Comparison of ENCODE assay signal across 8 cellular contexts in the genomic region with DNA sequence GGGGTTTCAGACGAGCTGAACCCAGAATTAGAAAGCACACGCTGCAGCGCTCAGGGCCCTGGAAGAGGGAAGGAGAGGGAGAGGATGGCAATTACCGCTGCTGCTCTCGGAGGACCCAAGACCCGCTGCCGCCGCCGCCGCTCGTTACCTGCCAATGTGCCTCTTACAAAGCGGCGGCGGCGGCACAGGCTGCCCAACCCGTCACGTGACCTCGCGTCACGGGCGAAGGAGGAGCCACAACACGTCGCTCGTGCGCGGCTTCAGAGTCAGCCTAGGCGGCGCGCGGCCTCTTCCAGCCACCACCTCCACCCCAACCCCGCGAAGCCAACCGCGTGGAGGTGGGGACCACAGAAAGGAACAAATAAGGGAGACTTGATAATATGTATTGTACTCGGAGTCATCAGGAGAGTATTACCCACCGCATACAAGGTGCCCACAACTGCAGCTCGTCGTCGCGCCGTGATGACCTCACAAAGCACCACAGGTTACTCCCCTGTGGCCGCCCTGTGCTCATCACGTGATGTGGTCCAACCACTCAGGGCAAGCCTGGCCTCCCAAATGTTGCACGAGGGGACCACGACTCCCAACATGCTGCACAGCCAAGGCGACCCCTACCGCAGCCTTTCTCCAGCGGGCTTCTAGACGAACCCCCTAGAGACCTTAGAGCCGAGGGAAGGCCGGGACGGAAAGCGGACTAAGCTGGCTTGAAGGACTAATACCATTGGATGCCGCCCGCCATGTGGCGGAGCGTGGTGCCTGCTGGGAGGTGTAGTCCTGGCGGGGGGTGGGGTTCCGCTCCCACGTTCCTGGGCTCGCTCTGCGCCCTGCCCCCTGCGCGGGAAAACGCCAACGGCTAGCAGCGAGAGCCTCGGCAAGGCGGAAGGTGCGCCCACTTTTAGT. TPM values are rescaled to one million over a fixed set of nuclear protein-coding genes. Genes with fewer than 3 reads are reported as not detected.
A peak's percentile ranks its signal among the peaks of the same experiment; 100 is the strongest.
DNase-seq lines count a peak whose midpoint lies in the region; ATAC-seq and TF ChIP-seq lines count a peak whose summit lies in the region.

A gene with protein sequence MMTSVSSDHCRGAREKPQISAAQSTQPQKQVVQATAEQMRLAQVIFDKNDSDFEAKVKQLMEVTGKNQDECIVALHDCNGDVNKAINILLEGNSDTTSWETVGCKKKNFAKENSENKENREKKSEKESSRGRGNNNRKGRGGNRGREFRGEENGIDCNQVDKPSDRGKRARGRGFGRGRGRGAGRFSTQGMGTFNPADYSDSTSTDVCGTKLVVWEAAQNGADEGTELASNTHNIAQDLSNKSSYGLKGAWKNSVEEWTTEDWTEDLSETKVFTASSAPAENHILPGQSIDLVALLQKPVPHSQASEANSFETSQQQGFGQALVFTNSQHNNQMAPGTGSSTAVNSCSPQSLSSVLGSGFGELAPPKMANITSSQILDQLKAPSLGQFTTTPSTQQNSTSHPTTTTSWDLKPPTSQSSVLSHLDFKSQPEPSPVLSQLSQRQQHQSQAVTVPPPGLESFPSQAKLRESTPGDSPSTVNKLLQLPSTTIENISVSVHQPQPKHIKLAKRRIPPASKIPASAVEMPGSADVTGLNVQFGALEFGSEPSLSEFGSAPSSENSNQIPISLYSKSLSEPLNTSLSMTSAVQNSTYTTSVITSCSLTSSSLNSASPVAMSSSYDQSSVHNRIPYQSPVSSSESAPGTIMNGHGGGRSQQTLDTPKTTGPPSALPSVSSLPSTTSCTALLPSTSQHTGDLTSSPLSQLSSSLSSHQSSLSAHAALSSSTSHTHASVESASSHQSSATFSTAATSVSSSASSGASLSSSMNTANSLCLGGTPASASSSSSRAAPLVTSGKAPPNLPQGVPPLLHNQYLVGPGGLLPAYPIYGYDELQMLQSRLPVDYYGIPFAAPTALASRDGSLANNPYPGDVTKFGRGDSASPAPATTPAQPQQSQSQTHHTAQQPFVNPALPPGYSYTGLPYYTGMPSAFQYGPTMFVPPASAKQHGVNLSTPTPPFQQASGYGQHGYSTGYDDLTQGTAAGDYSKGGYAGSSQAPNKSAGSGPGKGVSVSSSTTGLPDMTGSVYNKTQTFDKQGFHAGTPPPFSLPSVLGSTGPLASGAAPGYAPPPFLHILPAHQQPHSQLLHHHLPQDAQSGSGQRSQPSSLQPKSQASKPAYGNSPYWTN (minus strand): TSS at position 158 of the 900 bp plus-strand sequence. CDS start 31,739 bp downstream, outside the sequence.

- H3K4me1 ChIP-seq in SK-N-SH (ENCODE audit: control insufficient read depth in 1 of 2, insufficient read depth in 2 of 2, low read depth in 1 of 2, low read length in 1 of 2): peaks cover 11% of the 10 kb centered on the region in 2 experiments; a peak in 2 of 4 replicates
- H3K4me1 ChIP-seq in testis: peaks cover 20% of the 10 kb centered on the region

- H3K27ac ChIP-seq in SK-N-SH (ENCODE audit: low read depth in 2 of 2, low read length in 1 of 2): peak within 1 kb of the TSS; percentile 95 to 96
- peak within 1 kb of the TSS; percentile 97 for H3K27ac ChIP-seq in testis

- no peaks in the 10 kb centered on the region for H3K36me3 Mint-ChIP-seq in activated naive CD4-positive, alpha-beta T cell treated with anti-CD3 and anti-CD28 coated beads, Interleukin-2, amount 50 U/mL, for 24 hours

- peaks cover 22% of the 10 kb centered on the region; the same call in 1 of the 2 replicates for H4K20me1 ChIP-seq in SK-N-SH (ENCODE audit: insufficient read depth)

- peaks cover 4% of the 10 kb centered on the region for H3F3A ChIP-seq in SK-N-SH (replicated peaks; ENCODE audit: insufficient read depth)

- DNase-seq in GM06990 (ENCODE audit: extremely low read depth, insufficient read length): peak; percentile 98
- DNase-seq in NCI-H1048 (lab: John Stamatoyannopoulos, UW): peak; percentile 91
- DNase-seq in SK-N-SH: peak; percentile 95
- DNase-seq in glomerular endothelial cell (ENCODE audit: extremely low read depth, low read depth, low spot score): peak; percentile 87
- DNase-seq in omental fat pad (ENCODE audit: low spot score): peak; percentile 99
- DNase-seq in testis: peak; percentile 99

- TF ChIP-seq POLR2A in testis (IDR thresholded peaks at IDR 0.05): peak; percentile 61

- peaks cover 19% of the 10 kb centered on the region for H3K4me1 Mint-ChIP-seq in activated naive CD4-positive, alpha-beta T cell treated with anti-CD3 and anti-CD28 coated beads, Interleukin-2, amount 50 U/mL, for 24 hours

- WGBS in SK-N-SH (ENCODE audit: low lambda C conversion rate): under 1% methylated on average over 22 of the region's 70 CpGs
- 0% methylated on average over 43 to 70 of the region's 70 CpGs for WGBS in testis, 2 donors

- peak within 1 kb of the TSS; percentile 95 for H3K4me3 Mint-ChIP-seq in activated naive CD4-positive, alpha-beta T cell treated with anti-CD3 and anti-CD28 coated beads, Interleukin-2, amount 50 U/mL, for 24 hours

- H3K9me3 ChIP-seq in SK-N-SH (no peaks in the 10 kb centered on the region), testis (no peaks in the 10 kb centered on the region)

- POLR2A ChIA-PET in SK-N-SH (lab: Yijun Ruan, JAX): interaction anchor here (0.9 to 2.7 kb wide), 6 partner anchors 16 to 85 kb away, joined by 3 to 8 read pairs (median 5); no protein-coding TSS in a partner anchor

- H3K36me3 ChIP-seq in GM06990 (ENCODE audit: control insufficient read depth, insufficient read depth, low read length) (no peaks in the 10 kb centered on the region), SK-N-SH (replicated peaks in 1 of 2; ENCODE audit: control insufficient read depth in 1 of 2, insufficient read depth in 2 of 2, low read length in 1 of 2) (peaks cover 0 to 7% of the 10 kb centered on the region in 2 experiments), testis (ENCODE audit: low read depth, missing control alignments) (no peaks in the 10 kb centered on the region)

- H3K79me2 ChIP-seq in SK-N-SH (ENCODE audit: insufficient read depth): peaks cover 47% of the 10 kb centered on the region

- ATAC-seq in HG02571 (IDR thresholded peaks at IDR 0.05; ENCODE audit: unreplicated experiment): peak; percentile 73
- ATAC-seq in omental fat pad (ENCODE audit: low FRiP score): peak; percentile 97

- peak within 1 kb of the TSS; percentile 96 for H3K4me2 ChIP-seq in SK-N-SH

- no peaks in the 10 kb centered on the region for H3K27me3 ChIP-seq in GM06990 (replicated peaks; ENCODE audit: control insufficient read depth, insufficient read depth, low read length)
- H3K27me3 ChIP-seq in SK-N-SH (ENCODE audit: insufficient read depth): no peaks in the 10 kb centered on the region
- H3K27me3 ChIP-seq in testis: no peaks in the 10 kb centered on the region

- H3K9me2 ChIP-seq in SK-N-SH: no peaks in the 10 kb centered on the region

- peak within 1 kb of the TSS; percentile 81 for H3K4me3 ChIP-seq in GM06990 (replicated peaks; ENCODE audit: low read depth, low read length)
- H3K4me3 ChIP-seq in SK-N-SH (ENCODE audit: low read depth in 2 of 2, low read length in 1 of 2): peak within 1 kb of the TSS; percentile 78 to 99
- peak within 1 kb of the TSS; percentile 89 to 95 for H3K4me3 ChIP-seq in testis

- H3K9ac ChIP-seq in SK-N-SH: peak within 1 kb of the TSS; percentile 94

- peak within 1 kb of the TSS; percentile 99 for H3K27ac Mint-ChIP-seq in activated naive CD4-positive, alpha-beta T cell treated with anti-CD3 and anti-CD28 coated beads, Interleukin-2, amount 50 U/mL, for 24 hours

- CTCF ChIA-PET in SK-N-SH (lab: Yijun Ruan, JAX): interaction anchor here (0.9 to 1.8 kb wide), 5 partner anchors 16 to 203 kb away, joined by 3 to 4 read pairs (median 4); no protein-coding TSS in a partner anchor

- no peaks in the 10 kb centered on the region for H3K27me3 Mint-ChIP-seq in activated naive CD4-positive, alpha-beta T cell treated with anti-CD3 and anti-CD28 coated beads, Interleukin-2, amount 50 U/mL, for 24 hours

- TF ChIP-seq RAD21 in SK-N-SH (IDR thresholded peaks at IDR 0.05; ENCODE audit: low read length): no peak

- intact Hi-C loops in testis (cut with DNase I; ENCODE audit: low total_unique reads): no loop called here

- TF ChIP-seq CTCF in GM06990 (IDR thresholded peaks at IDR 0.05; ENCODE audit: insufficient read depth, low read length, poor library complexity, severe bottlenecking): no peak
- TF ChIP-seq CTCF in SK-N-SH (IDR thresholded peaks at IDR 0.05): 0 out of 2 replicates have a peak, but pooled peaks have one; percentile 11
- TF ChIP-seq CTCF in omental fat pad (IDR thresholded peaks at IDR 0.05): no peak
- peak in 2 of 3 experiments; percentile 2 to 12 for TF ChIP-seq CTCF in testis (IDR thresholded peaks at IDR 0.05)

- peak within 1 kb of the TSS; percentile 97 for H2AFZ ChIP-seq in SK-N-SH (ENCODE audit: low read depth)

- H3K9me3 Mint-ChIP-seq in activated naive CD4-positive, alpha-beta T cell treated with anti-CD3 and anti-CD28 coated beads, Interleukin-2, amount 50 U/mL, for 24 hours: no peaks in the 10 kb centered on the region

- TF ChIP-seq EP300 in SK-N-SH (IDR thresholded peaks at IDR 0.05; ENCODE audit: borderline replicate concordance in 1 of 2, low read depth in 1 of 2, low read length in 1 of 2): no peak

TF ChIP-seq in SK-N-SH, 30 proteins besides CTCF, POLR2A, EP300 and RAD21 (continues in another document):
- TF ChIP-seq POLR2AphosphoS5 (IDR thresholded peaks at IDR 0.05; ENCODE audit: low read depth, low read length) (peak; percentile 98), TEAD4 (IDR thresholded peaks at IDR 0.05; ENCODE audit: borderline replicate concordance, insufficient read depth) (no peak), NFIC (IDR thresholded peaks at IDR 0.05; ENCODE audit: borderline replicate concordance) (no peak), RCOR1 (IDR thresholded peaks at IDR 0.05; ENCODE audit: low read length) (0 out of 2 replicates have a peak, but pooled peaks have one; percentile 7), NRF1 (IDR thresholded peaks at IDR 0.05; ENCODE audit: low read depth, low read length) (peak; percentile 48; the same call in 1 of the 2 replicates), FOSL2 (IDR thresholded peaks at IDR 0.05; ENCODE audit: borderline replicate concordance, low read depth) (no peak), SMC3 (IDR thresholded peaks at IDR 0.05; ENCODE audit: low read depth, low read length) (no peak), RFX5 (IDR thresholded peaks at IDR 0.05; ENCODE audit: low read length) (no peak), JUND (IDR thresholded peaks at IDR 0.05) (no peak)

RNA-seq across cellular contexts. Expression of the gene that starts here (rescaled TPM):
- polyA plus RNA-seq in SK-N-SH (2012; rRNA removed) (12.8 and 15.8 TPM in 2 replicates), testis (ENCODE audit: insufficient read depth, low read depth, low replicate concordance) (94.2 TPM)
- 7.5 and 10.1 TPM in 2 replicates for polyA plus RNA-seq in SK-N-SH (2012; cell fraction: cytosol; rRNA removed)
- polyA plus RNA-seq in SK-N-SH (2012; cell fraction: nucleus; rRNA removed): 29.3 and 33.1 TPM in 2 replicates
- total RNA-seq in glomerular endothelial cell (31.6 and 35.2 TPM in 2 replicates), omental fat pad (10 to 100 TPM; 16.1 to 27.6 (median 20.9) TPM), testis (10 to 100 TPM; 72.1 to 78.5 TPM)

Comparison
In these comparisons a context has a peak if more than half of its experiments do, and no peak if none do; other contexts are left out.
1. Peak in every context shown above with its lines: DNase-seq, ATAC-seq, H3K4me3 ChIP-seq and H3K27ac ChIP-seq.
2. CTCF ChIP-seq: peak in SK-N-SH (single experiment) and testis (2 of 3); none in GM06990 (single experiment) and omental fat pad (0 of 3).